In the genomic region with DNA sequence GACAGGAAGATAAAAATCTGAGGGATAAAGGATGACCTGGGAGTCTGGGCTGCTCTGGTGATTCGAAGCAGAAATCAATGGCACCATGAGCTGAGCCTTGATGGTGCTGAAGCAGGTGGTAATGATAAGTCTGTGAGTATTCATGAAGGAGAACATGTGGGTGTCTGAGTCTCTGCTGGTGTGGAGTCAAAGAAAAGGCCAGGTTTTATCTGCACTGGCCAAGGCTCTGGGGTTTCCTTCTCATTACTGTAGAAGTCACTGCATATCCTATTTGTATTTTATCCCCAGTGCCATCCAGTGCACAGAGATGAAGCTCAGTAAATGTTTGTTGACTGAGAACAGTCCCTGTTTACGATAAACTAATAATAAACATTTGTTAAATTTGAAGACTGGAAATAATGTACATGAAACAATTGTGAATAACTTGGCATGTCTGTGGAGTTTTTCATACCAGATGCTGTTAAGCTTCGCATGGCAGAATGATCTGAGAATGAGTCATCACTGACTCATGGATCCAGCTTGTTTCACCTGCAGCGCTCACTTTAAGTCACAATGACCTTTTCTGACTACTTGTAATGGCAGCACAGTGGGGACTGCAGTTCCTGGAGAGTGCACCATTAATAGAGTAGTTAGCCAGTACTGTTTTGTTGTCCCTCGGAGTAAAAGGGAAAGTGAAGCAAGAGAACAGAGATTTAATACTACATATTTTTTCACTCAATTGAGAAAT, we compare ENCODE assay signal across 10 cellular contexts.
A peak's percentile ranks its signal among the peaks of the same experiment; 100 is the strongest.
DNase-seq lines count a peak whose midpoint lies in the region; ATAC-seq, FAIRE-seq and TF ChIP-seq lines count a peak whose summit lies in the region.
"Had no signal": no experiment of that assay in that cellular context is flagged by ENCODE, and none has a peak within 500 bp of the region (broad histone marks: within the 10 kb centered on the region; RNA-seq: fewer than 3 reads in every experiment).

No MANE protein-coding gene starts in this region.

- peaks cover 6% of the 10 kb centered on the region for H3K36me3 Mint-ChIP-seq in natural killer cell
- H3K36me3 Mint-ChIP-seq: activated naive CD8-positive, alpha-beta T cell treated with anti-CD3 and anti-CD28 coated beads, Interleukin-2, amount 10 ng/mL, durations not matched to agents 7 days and 5 days had no signal

- H2AFZ ChIP-seq in OCI-LY7 (ENCODE audit: low read length): no peak overlapping the region

- H4K20me1 ChIP-seq in OCI-LY7 (ENCODE audit: insufficient read depth, low read length): no peaks in the 10 kb centered on the region

- H3K79me2 ChIP-seq in OCI-LY7 (ENCODE audit: insufficient read depth, low read depth, low read length): no peaks in the 10 kb centered on the region

- no peaks in the 10 kb centered on the region for H3K4me1 ChIP-seq in OCI-LY7 (ENCODE audit: insufficient read depth, low read length, poor library complexity, severe bottlenecking)

- intact Hi-C loops in OCI-LY7 (cut with micrococcal nuclease; ENCODE audit: unreplicated experiment) (no loop called here), natural killer cell (cut with micrococcal nuclease) (no loop called here)

- TF ChIP-seq POLR2A in H54 (IDR thresholded peaks at IDR 0.05; ENCODE audit: low read depth, low read length): no peak

- H3K4me3 ChIP-seq in cardiac fibroblast (replicated peaks in 1 of 2; ENCODE audit: low read depth in 2 of 2, low read length in 2 of 2): no peak overlapping the region
- H3K4me3 ChIP-seq in OCI-LY7 (ENCODE audit: low read depth, low read length, poor library complexity, severe bottlenecking): no peak overlapping the region

- no peaks in the 10 kb centered on the region for H3K36me3 ChIP-seq in OCI-LY7 (ENCODE audit: insufficient read depth, low read length)

- H3K27ac Mint-ChIP-seq in natural killer cell: no peak overlapping the region
- H3K27ac Mint-ChIP-seq: activated naive CD8-positive, alpha-beta T cell treated with anti-CD3 and anti-CD28 coated beads, Interleukin-2, amount 10 ng/mL, durations not matched to agents 7 days and 5 days had no signal

- H3K27me3 Mint-ChIP-seq in natural killer cell (ENCODE audit: low read depth in 2 of 2): no peaks in the 10 kb centered on the region
- H3K27me3 Mint-ChIP-seq: activated naive CD8-positive, alpha-beta T cell treated with anti-CD3 and anti-CD28 coated beads, Interleukin-2, amount 10 ng/mL, durations not matched to agents 7 days and 5 days had no signal

- no peaks in the 10 kb centered on the region for H3K9me2 ChIP-seq in OCI-LY7 (ENCODE audit: insufficient read depth, low read length)

- no peak for TF ChIP-seq CTCF in cardiac fibroblast (IDR thresholded peaks at IDR 0.05; ENCODE audit: low read depth, low read length)
- TF ChIP-seq CTCF in OCI-LY7 (conservative IDR thresholded peaks at IDR 0.05; ENCODE audit: low read length): no peak
- TF ChIP-seq CTCF in natural killer cell (IDR thresholded peaks at IDR 0.05): no peak

- H3K4me2 ChIP-seq in OCI-LY7 (ENCODE audit: low read length): no peak overlapping the region

- FAIRE-seq in H54 (lab: Jason Lieb, UNC): peak; percentile 100
- FAIRE-seq: G401.6 had no signal

- H3K4me1 Mint-ChIP-seq in natural killer cell: no peaks in the 10 kb centered on the region
- H3K4me1 Mint-ChIP-seq: activated naive CD8-positive, alpha-beta T cell treated with anti-CD3 and anti-CD28 coated beads, Interleukin-2, amount 10 ng/mL, durations not matched to agents 7 days and 5 days had no signal

- CTCF ChIA-PET in OCI-LY7 (lab: Charles Lee; ENCODE audit: unreplicated experiment): no interaction called here

- peak; percentile 53 to 64 for ATAC-seq in activated CD4-positive, CD25-positive, alpha-beta regulatory T cell treated with anti-CD3 and anti-CD28 coated beads, Interleukin-2, amount 50 U/mL, for 24 hours
- ATAC-seq in natural killer cell: no peak

- no peaks in the 10 kb centered on the region for H3K9me3 ChIP-seq in OCI-LY7 (ENCODE audit: low read length)

- H3K27ac ChIP-seq in OCI-LY7 (ENCODE audit: low read depth, low read length, poor library complexity, severe bottlenecking): no peak overlapping the region

- POLR2A ChIA-PET in OCI-LY7 (lab: Charles Lee): interaction anchor here (0.7 to 1.4 kb wide), 2 partner anchors 8 to 345 kb away, joined by 4 to 5 read pairs; no protein-coding TSS in a partner anchor

- H3K9me3 Mint-ChIP-seq in natural killer cell: peaks cover 6 to 20% of the 10 kb centered on the region in 2 donors
- H3K9me3 Mint-ChIP-seq: activated naive CD8-positive, alpha-beta T cell treated with anti-CD3 and anti-CD28 coated beads, Interleukin-2, amount 10 ng/mL, durations not matched to agents 7 days and 5 days had no signal

- DNase-seq in activated CD4-positive, CD25-positive, alpha-beta regulatory T cell treated with anti-CD3 and anti-CD28 coated beads, Interleukin-2, amount 50 U/mL, for 72 hours: no peak
- DNase-seq in H54 (ENCODE audit: insufficient read length, low spot score): peak; percentile 59
- peak; percentile 75 for DNase-seq in LHCN-M2 (ENCODE audit: low read depth)
- DNase-seq in cardiac fibroblast (ENCODE audit: low read depth in 2 of 2): peak; percentile 75 to 97
- DNase-seq in pulmonary artery endothelial cell (ENCODE audit: low read depth, low spot score): peak; percentile 39
- no peak for DNase-seq in OCI-LY7 (ENCODE audit: low spot score)
- DNase-seq in natural killer cell: no peak
- DNase-seq: activated naive CD8-positive, alpha-beta T cell treated with anti-CD3 and anti-CD28 coated beads, Interleukin-2, amount 10 ng/mL, durations not matched to agents 7 days and 5 days had no signal

- no TSS peak for BruUV-seq in OCI-LY7 (replicated peaks; lab: Mats Ljungman, UMichigan)

- H3K4me3 Mint-ChIP-seq in natural killer cell: no peak overlapping the region
- H3K4me3 Mint-ChIP-seq: activated naive CD8-positive, alpha-beta T cell treated with anti-CD3 and anti-CD28 coated beads, Interleukin-2, amount 10 ng/mL, durations not matched to agents 7 days and 5 days had no signal

Comparison
In these comparisons a context has a peak if more than half of its experiments do, and no peak if none do; other contexts are left out.
1. ATAC-seq: peak in activated CD4-positive, CD25-positive, alpha-beta regulatory T cell treated with anti-CD3 and anti-CD28 coated beads, Interleukin-2, amount 50 U/mL, for 24 hours (2 of 2); none in natural killer cell (0 of 3).
2. DNase-seq: peak in H54 (single experiment), LHCN-M2 (single experiment), cardiac fibroblast (2 of 2) and pulmonary artery endothelial cell (single experiment); none in activated CD4-positive, CD25-positive, alpha-beta regulatory T cell treated with anti-CD3 and anti-CD28 coated beads, Interleukin-2, amount 50 U/mL, for 72 hours (single experiment), OCI-LY7 (single experiment) and natural killer cell (single experiment).